Comparison of ENCODE assay signal across 1 cellular context in genomic region chr19:56594783-56595547, GRCh38.
TF ChIP-seq lines count a peak whose summit lies in the region.

Gene ZNF71 (plus strand): TSS chr19:56595302. CDS start chr19:56601559, 6,257 bp downstream.

TF ChIP-seq in HepG2, 621 proteins besides CTCF, POLR2A, EP300 and RAD21 (continued from another document and continues in another):
- TF ChIP-seq PCBP2 (optimal IDR thresholded peaks at IDR 0.05; ENCODE audit: low read depth, low read length, poor library complexity, severe bottlenecking) (no peak), PPARG (CRISPR knock-in tag; conservative IDR thresholded peaks at IDR 0.05) (no peak), AKAP8 (CRISPR knock-in tag; IDR thresholded peaks at IDR 0.05) (no peak), NONO (IDR thresholded peaks at IDR 0.05) (no peak), NONO (CRISPR knock-in tag; conservative IDR thresholded peaks at IDR 0.05) (peak; percentile 67), ZNF800 (CRISPR knock-in tag; IDR thresholded peaks at IDR 0.05) (no peak), ZBTB1 (CRISPR knock-in tag; IDR thresholded peaks at IDR 0.05; ENCODE audit: borderline replicate concordance) (no peak), FOSL2 (CRISPR knock-in tag; IDR thresholded peaks at IDR 0.05) (no peak), SPEN (CRISPR knock-in tag; IDR thresholded peaks at IDR 0.05; ENCODE audit: low read depth) (peak; percentile 80; the same call in 1 of the 2 replicates), KDM4B (CRISPR knock-in tag; IDR thresholded peaks at IDR 0.05) (no peak; the same call in 1 of the 2 replicates), ZNF720 (CRISPR knock-in tag; IDR thresholded peaks at IDR 0.05) (no peak), ZNF564 (CRISPR knock-in tag; IDR thresholded peaks at IDR 0.05) (no peak), RBFOX2 (IDR thresholded peaks at IDR 0.05; ENCODE audit: low read depth, low read length) (peak; percentile 83), ZNF782 (CRISPR knock-in tag; IDR thresholded peaks at IDR 0.05; ENCODE audit: borderline replicate concordance) (no peak), PAX8 (CRISPR knock-in tag; IDR thresholded peaks at IDR 0.05; ENCODE audit: borderline replicate concordance) (no peak), SNRNP70 (IDR thresholded peaks at IDR 0.05; ENCODE audit: low read depth, low read length) (no peak), ZFYVE20 (CRISPR knock-in tag; IDR thresholded peaks at IDR 0.05; ENCODE audit: borderline replicate concordance, low read depth) (peak; percentile 48; the same call in 1 of the 2 replicates), PHF21A (CRISPR knock-in tag; IDR thresholded peaks at IDR 0.05) (no peak), ZNF225 (CRISPR knock-in tag; IDR thresholded peaks at IDR 0.05) (0 out of 2 replicates have a peak, but pooled peaks have one; percentile 54), TCF12 (IDR thresholded peaks at IDR 0.05) (no peak), TCF12 (CRISPR knock-in tag; IDR thresholded peaks at IDR 0.05) (no peak), ZC3H13 (CRISPR knock-in tag; IDR thresholded peaks at IDR 0.05) (peak; percentile 76), ZNF430 (CRISPR knock-in tag; IDR thresholded peaks at IDR 0.05) (peak; percentile 67; the same call in 1 of the 2 replicates), U2AF2 (IDR thresholded peaks at IDR 0.05; ENCODE audit: low read depth, low read length) (no peak), ZNF615 (CRISPR knock-in tag; IDR thresholded peaks at IDR 0.05; ENCODE audit: borderline replicate concordance) (no peak), ZBTB14 (CRISPR knock-in tag; IDR thresholded peaks at IDR 0.05) (0 out of 2 replicates have a peak, but pooled peaks have one; percentile 25), NFATC3 (CRISPR knock-in tag; IDR thresholded peaks at IDR 0.05) (no peak), YEATS4 (CRISPR knock-in tag; IDR thresholded peaks at IDR 0.05; ENCODE audit: borderline replicate concordance) (peak; percentile 62; the same call in 1 of the 2 replicates), HOXA9 (CRISPR knock-in tag; IDR thresholded peaks at IDR 0.05; ENCODE audit: borderline replicate concordance) (no peak; the same call in 1 of the 2 replicates), YEATS2 (CRISPR knock-in tag; IDR thresholded peaks at IDR 0.05; ENCODE audit: borderline replicate concordance) (0 out of 2 replicates have a peak, but pooled peaks have one; percentile 53), SRSF9 (IDR thresholded peaks at IDR 0.05; ENCODE audit: borderline replicate concordance, insufficient read depth, low read depth, low read length, poor library complexity, severe bottlenecking) (no peak), KAT7 (CRISPR knock-in tag; IDR thresholded peaks at IDR 0.05; ENCODE audit: borderline replicate concordance) (no peak), MAF1 (CRISPR knock-in tag; IDR thresholded peaks at IDR 0.05; ENCODE audit: borderline replicate concordance) (no peak), SOX13 (IDR thresholded peaks at IDR 0.05) (no peak), SOX13 (CRISPR knock-in tag; conservative IDR thresholded peaks at IDR 0.05 in 1 of 2, IDR thresholded peaks at IDR 0.05 in 1 of 2) (0 out of 4 replicates have a peak, but pooled peaks of 1 of the 2 experiments have one; percentile 11), ZFP1 (CRISPR knock-in tag; IDR thresholded peaks at IDR 0.05) (no peak), ZNF33B (CRISPR knock-in tag; IDR thresholded peaks at IDR 0.05) (peak; percentile 76; the same call in 1 of the 2 replicates), KLF9 (CRISPR knock-in tag; IDR thresholded peaks at IDR 0.05; ENCODE audit: low read depth) (no peak), SMARCC2 (IDR thresholded peaks at IDR 0.05) (no peak), ZNF781 (CRISPR knock-in tag; IDR thresholded peaks at IDR 0.05; ENCODE audit: borderline replicate concordance, not compliant biosample characterization) (no peak), ZSCAN31 (CRISPR knock-in tag; IDR thresholded peaks at IDR 0.05; ENCODE audit: low read depth) (no peak), ZNF282 (IDR thresholded peaks at IDR 0.05; ENCODE audit: partially characterized antibody) (no peak), ZXDC (CRISPR knock-in tag; IDR thresholded peaks at IDR 0.05) (no peak), ZNF773 (CRISPR knock-in tag; IDR thresholded peaks at IDR 0.05; ENCODE audit: borderline replicate concordance) (peak; percentile 76; the same call in 1 of the 2 replicates), REXO4 (CRISPR knock-in tag; IDR thresholded peaks at IDR 0.05; ENCODE audit: borderline replicate concordance) (no peak), PCBP1 (IDR thresholded peaks at IDR 0.05; ENCODE audit: borderline replicate concordance, low read depth, low read length) (peak; percentile 92; the same call in 1 of the 2 replicates), CBX5 (CRISPR knock-in tag; IDR thresholded peaks at IDR 0.05; ENCODE audit: borderline replicate concordance) (no peak), PHF5A (CRISPR knock-in tag; IDR thresholded peaks at IDR 0.05; ENCODE audit: low read depth, unreplicated experiment) (no peak), HIVEP1 (CRISPR knock-in tag; IDR thresholded peaks at IDR 0.05) (no peak)
- TF ChIP-seq, protein P1, sequence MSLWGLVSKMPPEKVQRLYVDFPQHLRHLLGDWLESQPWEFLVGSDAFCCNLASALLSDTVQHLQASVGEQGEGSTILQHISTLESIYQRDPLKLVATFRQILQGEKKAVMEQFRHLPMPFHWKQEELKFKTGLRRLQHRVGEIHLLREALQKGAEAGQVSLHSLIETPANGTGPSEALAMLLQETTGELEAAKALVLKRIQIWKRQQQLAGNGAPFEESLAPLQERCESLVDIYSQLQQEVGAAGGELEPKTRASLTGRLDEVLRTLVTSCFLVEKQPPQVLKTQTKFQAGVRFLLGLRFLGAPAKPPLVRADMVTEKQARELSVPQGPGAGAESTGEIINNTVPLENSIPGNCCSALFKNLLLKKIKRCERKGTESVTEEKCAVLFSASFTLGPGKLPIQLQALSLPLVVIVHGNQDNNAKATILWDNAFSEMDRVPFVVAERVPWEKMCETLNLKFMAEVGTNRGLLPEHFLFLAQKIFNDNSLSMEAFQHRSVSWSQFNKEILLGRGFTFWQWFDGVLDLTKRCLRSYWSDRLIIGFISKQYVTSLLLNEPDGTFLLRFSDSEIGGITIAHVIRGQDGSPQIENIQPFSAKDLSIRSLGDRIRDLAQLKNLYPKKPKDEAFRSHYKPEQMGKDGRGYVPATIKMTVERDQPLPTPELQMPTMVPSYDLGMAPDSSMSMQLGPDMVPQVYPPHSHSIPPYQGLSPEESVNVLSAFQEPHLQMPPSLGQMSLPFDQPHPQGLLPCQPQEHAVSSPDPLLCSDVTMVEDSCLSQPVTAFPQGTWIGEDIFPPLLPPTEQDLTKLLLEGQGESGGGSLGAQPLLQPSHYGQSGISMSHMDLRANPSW (CRISPR knock-in tag; IDR thresholded peaks at IDR 0.05; ENCODE audit: borderline replicate concordance): no peak
- TF ChIP-seq, protein P2, sequence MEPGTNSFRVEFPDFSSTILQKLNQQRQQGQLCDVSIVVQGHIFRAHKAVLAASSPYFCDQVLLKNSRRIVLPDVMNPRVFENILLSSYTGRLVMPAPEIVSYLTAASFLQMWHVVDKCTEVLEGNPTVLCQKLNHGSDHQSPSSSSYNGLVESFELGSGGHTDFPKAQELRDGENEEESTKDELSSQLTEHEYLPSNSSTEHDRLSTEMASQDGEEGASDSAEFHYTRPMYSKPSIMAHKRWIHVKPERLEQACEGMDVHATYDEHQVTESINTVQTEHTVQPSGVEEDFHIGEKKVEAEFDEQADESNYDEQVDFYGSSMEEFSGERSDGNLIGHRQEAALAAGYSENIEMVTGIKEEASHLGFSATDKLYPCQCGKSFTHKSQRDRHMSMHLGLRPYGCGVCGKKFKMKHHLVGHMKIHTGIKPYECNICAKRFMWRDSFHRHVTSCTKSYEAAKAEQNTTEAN (CRISPR knock-in tag; conservative IDR thresholded peaks at IDR 0.05): no peak
- TF ChIP-seq, protein P3, sequence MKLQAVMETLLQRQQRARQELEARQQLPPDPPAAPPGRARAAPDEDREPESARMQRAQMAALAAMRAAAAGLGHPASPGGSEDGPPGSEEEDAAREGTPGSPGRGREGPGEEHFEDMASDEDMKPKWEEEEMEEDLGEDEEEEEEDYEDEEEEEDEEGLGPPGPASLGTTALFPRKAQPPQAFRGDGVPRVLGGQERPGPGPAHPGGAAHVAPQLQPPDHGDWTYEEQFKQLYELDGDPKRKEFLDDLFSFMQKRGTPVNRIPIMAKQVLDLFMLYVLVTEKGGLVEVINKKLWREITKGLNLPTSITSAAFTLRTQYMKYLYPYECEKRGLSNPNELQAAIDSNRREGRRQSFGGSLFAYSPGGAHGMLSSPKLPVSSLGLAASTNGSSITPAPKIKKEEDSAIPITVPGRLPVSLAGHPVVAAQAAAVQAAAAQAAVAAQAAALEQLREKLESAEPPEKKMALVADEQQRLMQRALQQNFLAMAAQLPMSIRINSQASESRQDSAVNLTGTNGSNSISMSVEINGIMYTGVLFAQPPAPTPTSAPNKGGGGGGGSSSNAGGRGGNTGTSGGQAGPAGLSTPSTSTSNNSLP (IDR thresholded peaks at IDR 0.05; ENCODE audit: low read depth, low read length): no peak
- TF ChIP-seq, protein P4, sequence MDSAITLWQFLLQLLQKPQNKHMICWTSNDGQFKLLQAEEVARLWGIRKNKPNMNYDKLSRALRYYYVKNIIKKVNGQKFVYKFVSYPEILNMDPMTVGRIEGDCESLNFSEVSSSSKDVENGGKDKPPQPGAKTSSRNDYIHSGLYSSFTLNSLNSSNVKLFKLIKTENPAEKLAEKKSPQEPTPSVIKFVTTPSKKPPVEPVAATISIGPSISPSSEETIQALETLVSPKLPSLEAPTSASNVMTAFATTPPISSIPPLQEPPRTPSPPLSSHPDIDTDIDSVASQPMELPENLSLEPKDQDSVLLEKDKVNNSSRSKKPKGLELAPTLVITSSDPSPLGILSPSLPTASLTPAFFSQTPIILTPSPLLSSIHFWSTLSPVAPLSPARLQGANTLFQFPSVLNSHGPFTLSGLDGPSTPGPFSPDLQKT (CRISPR knock-in tag; IDR thresholded peaks at IDR 0.05; ENCODE audit: borderline replicate concordance): 0 out of 2 replicates have a peak, but pooled peaks have one; percentile 43
- TF ChIP-seq, protein P5, sequence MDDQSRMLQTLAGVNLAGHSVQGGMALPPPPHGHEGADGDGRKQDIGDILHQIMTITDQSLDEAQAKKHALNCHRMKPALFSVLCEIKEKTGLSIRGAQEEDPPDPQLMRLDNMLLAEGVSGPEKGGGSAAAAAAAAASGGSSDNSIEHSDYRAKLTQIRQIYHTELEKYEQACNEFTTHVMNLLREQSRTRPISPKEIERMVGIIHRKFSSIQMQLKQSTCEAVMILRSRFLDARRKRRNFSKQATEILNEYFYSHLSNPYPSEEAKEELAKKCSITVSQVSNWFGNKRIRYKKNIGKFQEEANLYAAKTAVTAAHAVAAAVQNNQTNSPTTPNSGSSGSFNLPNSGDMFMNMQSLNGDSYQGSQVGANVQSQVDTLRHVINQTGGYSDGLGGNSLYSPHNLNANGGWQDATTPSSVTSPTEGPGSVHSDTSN (CRISPR knock-in tag; IDR thresholded peaks at IDR 0.05; ENCODE audit: borderline replicate concordance): no peak
- TF ChIP-seq, protein P6, sequence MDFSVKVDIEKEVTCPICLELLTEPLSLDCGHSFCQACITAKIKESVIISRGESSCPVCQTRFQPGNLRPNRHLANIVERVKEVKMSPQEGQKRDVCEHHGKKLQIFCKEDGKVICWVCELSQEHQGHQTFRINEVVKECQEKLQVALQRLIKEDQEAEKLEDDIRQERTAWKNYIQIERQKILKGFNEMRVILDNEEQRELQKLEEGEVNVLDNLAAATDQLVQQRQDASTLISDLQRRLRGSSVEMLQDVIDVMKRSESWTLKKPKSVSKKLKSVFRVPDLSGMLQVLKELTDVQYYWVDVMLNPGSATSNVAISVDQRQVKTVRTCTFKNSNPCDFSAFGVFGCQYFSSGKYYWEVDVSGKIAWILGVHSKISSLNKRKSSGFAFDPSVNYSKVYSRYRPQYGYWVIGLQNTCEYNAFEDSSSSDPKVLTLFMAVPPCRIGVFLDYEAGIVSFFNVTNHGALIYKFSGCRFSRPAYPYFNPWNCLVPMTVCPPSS (IDR thresholded peaks at IDR 0.05): no peak
